ENCODE assay signal across 9 cellular contexts in genomic region chr19:35901055-35901644, GRCh38. TPM values are rescaled to one million over a fixed set of nuclear protein-coding genes. Genes with fewer than 3 reads are reported as not detected.
DNase-seq lines count a peak whose midpoint lies in the region; ATAC-seq and TF ChIP-seq lines count a peak whose summit lies in the region.
"Had no signal": no experiment of that assay in that cellular context is flagged by ENCODE, and none has a peak within 500 bp of the region (broad histone marks: within the 10 kb centered on the region; RNA-seq: fewer than 3 reads in every experiment).

No MANE protein-coding gene starts in this region.

- H3K27me3 Mint-ChIP-seq in effector memory CD8-positive, alpha-beta T cell, result no peaks in the 10 kb centered on the region

- H3K27me3 ChIP-seq in osteoblast (ENCODE audit: insufficient read depth, low read length), result no peaks in the 10 kb centered on the region

- H3K4me1 Mint-ChIP-seq in effector memory CD8-positive, alpha-beta T cell (ENCODE audit: low read depth in 2 of 2), result peaks cover 45 to 52% of the 10 kb centered on the region in 2 donors

- H3K27ac Mint-ChIP-seq in effector memory CD8-positive, alpha-beta T cell, result peak overlapping the region; percentile 97 to 100

- H3K4me1 ChIP-seq in OCI-LY7 (ENCODE audit: insufficient read depth, low read length, poor library complexity, severe bottlenecking) (peaks cover 56% of the 10 kb centered on the region), osteoblast (ENCODE audit: insufficient read depth, low read length) (peaks cover 23% of the 10 kb centered on the region)

- no TSS peak for BruUV-seq in OCI-LY7 (replicated peaks; lab: Mats Ljungman, UMichigan)

- H4K20me1 ChIP-seq in OCI-LY7 (ENCODE audit: insufficient read depth, low read length), result no peaks in the 10 kb centered on the region
- H4K20me1 ChIP-seq in osteoblast (ENCODE audit: insufficient read depth, low read length), result no peaks in the 10 kb centered on the region

- H3K4me3 Mint-ChIP-seq in effector memory CD8-positive, alpha-beta T cell, result peak overlapping the region; percentile 96 to 100

- no peaks in the 10 kb centered on the region for H3K9me2 ChIP-seq in OCI-LY7 (ENCODE audit: insufficient read depth, low read length)

- H3K9me3 Mint-ChIP-seq in effector memory CD8-positive, alpha-beta T cell, result no peaks in the 10 kb centered on the region

- H3K9me3 ChIP-seq in OCI-LY7 (ENCODE audit: low read length) (no peaks in the 10 kb centered on the region), osteoblast (ENCODE audit: low read depth, low read length) (no peaks in the 10 kb centered on the region)

- DNase-seq in EL (peak; percentile 83), OCI-LY7 (ENCODE audit: low spot score) (no peak), osteoblast (ENCODE audit: insufficient read length, low spot score, missing footprints) (peak; percentile 94)
- DNase-seq in effector memory CD8-positive, alpha-beta T cell, result no peak
- DNase-seq: NCI-H1092 treated with DMSO at 0.1 percent for 48 hours had no signal

- TF ChIP-seq POLR2A in GM18505 (IDR thresholded peaks at IDR 0.05; ENCODE audit: borderline replicate concordance, extremely low read depth, insufficient read depth, insufficient read length), result no peak

- CTCF ChIA-PET in OCI-LY7 (lab: Charles Lee; ENCODE audit: unreplicated experiment), result no interaction called here

- POLR2A ChIA-PET in OCI-LY7 (lab: Charles Lee), result interaction anchor here (1.1 kb wide), 1 partner anchor 16 kb away, joined by 4 read pairs; no protein-coding TSS in a partner anchor

- no peak for ATAC-seq in effector memory CD8-positive, alpha-beta T cell (replicated peaks)
- ATAC-seq in GM18505 (IDR thresholded peaks at IDR 0.05; ENCODE audit: unreplicated experiment), result no peak
- ATAC-seq in GM19463 (IDR thresholded peaks at IDR 0.05; ENCODE audit: unreplicated experiment), result no peak
- ATAC-seq in GM21528 (IDR thresholded peaks at IDR 0.05; ENCODE audit: low FRiP score, unreplicated experiment), result no peak
- ATAC-seq in HG03378 (IDR thresholded peaks at IDR 0.05; ENCODE audit: unreplicated experiment), result no peak

- H3K4me2 ChIP-seq in OCI-LY7 (ENCODE audit: low read length) (peak overlapping the region; percentile 99), osteoblast (ENCODE audit: insufficient read depth, low read length) (peak overlapping the region; percentile 97)

- peak overlapping the region; percentile 77 for H3K4me3 ChIP-seq in OCI-LY7 (ENCODE audit: low read depth, low read length, poor library complexity, severe bottlenecking)
- peak overlapping the region; percentile 86 for H3K4me3 ChIP-seq in osteoblast (ENCODE audit: insufficient read depth, low read length)

- peaks cover 30% of the 10 kb centered on the region for H3K79me2 ChIP-seq in OCI-LY7 (ENCODE audit: insufficient read depth, low read depth, low read length)
- H3K79me2 ChIP-seq in osteoblast (ENCODE audit: insufficient read depth, low read length), result peaks cover 21% of the 10 kb centered on the region

- intact Hi-C loops in OCI-LY7 (cut with micrococcal nuclease; ENCODE audit: unreplicated experiment), result loop anchor here (2.0 to 5.0 kb wide), 3 partner anchors 144 to 159 kb away; partner anchors contain the start of genes HSPB6, IGFLR1, PROSER3 and THAP8

- no peak overlapping the region for H2AFZ ChIP-seq in OCI-LY7 (ENCODE audit: low read length)
- H2AFZ ChIP-seq in osteoblast (ENCODE audit: low read length), result no peak overlapping the region

- H3K27ac ChIP-seq in OCI-LY7 (ENCODE audit: low read depth, low read length, poor library complexity, severe bottlenecking), result peak overlapping the region; percentile 87
- peak overlapping the region; percentile 72 for H3K27ac ChIP-seq in osteoblast (ENCODE audit: low read depth, low read length)

- TF ChIP-seq CTCF in OCI-LY7 (conservative IDR thresholded peaks at IDR 0.05; ENCODE audit: low read length) (no peak), osteoblast (IDR thresholded peaks at IDR 0.05; ENCODE audit: extremely low read depth, low read depth, low read length) (no peak)

- peaks cover 30% of the 10 kb centered on the region for H3K36me3 ChIP-seq in OCI-LY7 (ENCODE audit: insufficient read depth, low read length)
- H3K36me3 ChIP-seq in osteoblast (ENCODE audit: insufficient read depth, low read length), result peaks cover 5% of the 10 kb centered on the region

- peaks cover 56% of the 10 kb centered on the region for H3K36me3 Mint-ChIP-seq in effector memory CD8-positive, alpha-beta T cell (ENCODE audit: insufficient read depth)

RNA-seq across cellular contexts. Expression of gene NFKBID, which starts 0.8 kb away (rescaled TPM):
- total RNA-seq in OCI-LY7 (2014; rRNA removed; shearing (Covaris generic)), result 48.6 and 57.4 TPM in 2 replicates
- total RNA-seq in OCI-LY7 (2022), result 40.5 and 42.6 TPM in 2 replicates
- 4.4 and 5.8 TPM in 2 replicates for total RNA-seq in osteoblast

RNA-seq across cellular contexts. Expression of gene HCST, which starts 1.2 kb away (rescaled TPM):
- total RNA-seq in OCI-LY7 (2014; rRNA removed; shearing (Covaris generic)), result 8.1 and 15.0 TPM in 2 replicates
- 25.2 and 36.0 TPM in 2 replicates for total RNA-seq in OCI-LY7 (2022)
- total RNA-seq in osteoblast, result 0.36 and 1.5 TPM in 2 replicates

RNA-seq across cellular contexts. Expression of gene TYROBP, which starts 6.9 kb away (rescaled TPM):
- total RNA-seq in OCI-LY7 (2014; rRNA removed; shearing (Covaris generic)), result not detected in 2 replicates
- total RNA-seq in OCI-LY7 (2022) (not detected in 2 replicates), osteoblast (0.36 TPM in 1 of 2 replicates, not detected in the other)

RNA-seq across cellular contexts. Expression of gene APLP1, which starts 32.8 kb away (rescaled TPM):
- total RNA-seq in OCI-LY7 (2014; rRNA removed; shearing (Covaris generic)), result 0.13 TPM in 1 of 2 replicates, not detected in the other
- total RNA-seq in OCI-LY7 (2022), result 0.70 and 1.2 TPM in 2 replicates
- 2.1 and 3.6 TPM in 2 replicates for total RNA-seq in osteoblast

RNA-seq across cellular contexts. Expression of gene LRFN3, which starts 35.0 kb away (rescaled TPM):
- total RNA-seq in OCI-LY7 (2014; rRNA removed; shearing (Covaris generic)), result 2.8 and 3.1 TPM in 2 replicates
- total RNA-seq in OCI-LY7 (2022) (3.4 and 6.0 TPM in 2 replicates), osteoblast (4.4 and 6.9 TPM in 2 replicates)

Comparison
In these comparisons a context has a peak if more than half of its experiments do, and no peak if none do; other contexts are left out.
1. DNase-seq: peak in EL (single experiment) and osteoblast (single experiment); none in OCI-LY7 (single experiment) and effector memory CD8-positive, alpha-beta T cell (0 of 3).